21 cellular contexts compared by ENCODE assay signal in genomic region chr5:58085800-58086199, GRCh38.
DNase-seq lines count a peak whose midpoint lies in the region; ATAC-seq and TF ChIP-seq lines count a peak whose summit lies in the region.
"Had no signal": no experiment of that assay in that cellular context is flagged by ENCODE, and none has a peak within 500 bp of the region (broad histone marks: within the 10 kb centered on the region; RNA-seq: fewer than 3 reads in every experiment).

No MANE protein-coding gene starts in this region.

- no peaks in the 10 kb centered on the region for H3K9me2 ChIP-seq in PC-3 (replicated peaks; ENCODE audit: low read length)

- no peak overlapping the region for H4K8ac ChIP-seq in trophoblast cell (ENCODE audit: low read depth, low read length)

- no peak overlapping the region for H2AK5ac ChIP-seq in trophoblast cell (ENCODE audit: low read length)

- H3K27me3 ChIP-seq in PC-3 (ENCODE audit: low read length), result no peaks in the 10 kb centered on the region
- no peaks in the 10 kb centered on the region for H3K27me3 ChIP-seq in trophoblast cell (ENCODE audit: insufficient read depth, low read length)
- H3K27me3 ChIP-seq: BE2C, gastrocnemius medialis, ovary, SJSA1 had no signal

- peak; percentile 76 for ATAC-seq in PC-3
- ATAC-seq in HG03159 (IDR thresholded peaks at IDR 0.05; ENCODE audit: unreplicated experiment), result no peak
- no peak for ATAC-seq in GM21390 (IDR thresholded peaks at IDR 0.05; ENCODE audit: unreplicated experiment)
- ATAC-seq: gastrocnemius medialis, left ventricle myocardium superior had no signal

- H3K36me3 Mint-ChIP-seq in HFFc6 (ENCODE audit: low read depth), result no peaks in the 10 kb centered on the region

- H3K4me2 ChIP-seq in PC-3 (ENCODE audit: low read length), result peak overlapping the region; percentile 63
- no peak overlapping the region for H3K4me2 ChIP-seq in trophoblast cell (ENCODE audit: low read length)

- peak overlapping the region; percentile 70 for H3K9ac ChIP-seq in PC-3 (ENCODE audit: low read length)
- no peak overlapping the region for H3K9ac ChIP-seq in trophoblast cell (ENCODE audit: low read length)

- peak; percentile 29 for DNase-seq in H4 (ENCODE audit: low spot score)
- DNase-seq in PC-3, result peak; percentile 84
- peak; percentile 39 for DNase-seq in choroid plexus epithelial cell (ENCODE audit: low read depth)
- DNase-seq in trophoblast cell, result peak; percentile 82 to 87
- no peak for DNase-seq in HFFc6
- no peak for DNase-seq in NCI-H2107 (lab: John Stamatoyannopoulos, UW)
- DNase-seq: activated CD4-positive, alpha-beta T cell treated with anti-CD3 and anti-CD28 coated beads for 4 hours; activated naive CD4-positive, alpha-beta T cell treated with anti-CD3 and anti-CD28 coated beads, Interleukin-2, amount 50 U/mL, for 16 hours; BE2C; central memory CD4-positive, alpha-beta T cell; endodermal cell; gastrocnemius medialis; left ventricle myocardium superior; NCI-H1417; NK-92 treated with Interleukin-12 subunit alpha and Interleukin-12 subunit beta, amount 100 ng/mL, for 24 hours; T-helper 9 cell had no signal

- POLR2A ChIA-PET in PC-3 (lab: Charles Lee; ENCODE audit: unreplicated experiment), result no interaction called here

- H3K4me1 Mint-ChIP-seq in HFFc6 (ENCODE audit: low read depth), result peaks cover 19% of the 10 kb centered on the region

- H3K79me2 ChIP-seq in PC-3 (ENCODE audit: low read length) (no peaks in the 10 kb centered on the region), trophoblast cell (ENCODE audit: control insufficient read depth, insufficient read depth, low read length, poor library complexity) (no peaks in the 10 kb centered on the region)

- no peak overlapping the region for H3K14ac ChIP-seq in trophoblast cell (ENCODE audit: low read length)

- no peak for TF ChIP-seq CTCF in PC-3 (conservative IDR thresholded peaks at IDR 0.05; ENCODE audit: low read depth, low read length)
- no peak for TF ChIP-seq CTCF in choroid plexus epithelial cell (conservative IDR thresholded peaks at IDR 0.05; ENCODE audit: low read depth, low read length)
- no peak for TF ChIP-seq CTCF in HFFc6 (IDR thresholded peaks at IDR 0.05)

- no peak overlapping the region for H4K91ac ChIP-seq in trophoblast cell (ENCODE audit: low read depth, low read length)

- no peak overlapping the region for H3K27ac Mint-ChIP-seq in HFFc6
- H3K27ac Mint-ChIP-seq: endodermal cell had no signal

- no peak overlapping the region for H3K23ac ChIP-seq in trophoblast cell (ENCODE audit: low read length)

- H2AFZ ChIP-seq in PC-3 (ENCODE audit: low read length) (no peak overlapping the region), trophoblast cell (ENCODE audit: insufficient read depth, low read length, poor library complexity) (no peak overlapping the region)

- H4K12ac ChIP-seq in trophoblast cell (ENCODE audit: low read depth, low read length), result no peak overlapping the region

- H2BK12ac ChIP-seq in trophoblast cell (ENCODE audit: low read length), result no peak overlapping the region

- no peaks in the 10 kb centered on the region for H3K79me1 ChIP-seq in trophoblast cell (ENCODE audit: low read length)

- H4K20me1 ChIP-seq in PC-3 (ENCODE audit: low read length), result no peaks in the 10 kb centered on the region

- H3K4me3 ChIP-seq in PC-3 (ENCODE audit: low read length), result no peak overlapping the region
- no peak overlapping the region for H3K4me3 ChIP-seq in choroid plexus epithelial cell (ENCODE audit: low read depth, low read length)
- H3K4me3 ChIP-seq in trophoblast cell (ENCODE audit: low read depth, low read length), result no peak overlapping the region
- H3K4me3 ChIP-seq: gastrocnemius medialis, ovary, SJSA1, thoracic aorta had no signal

- H2BK120ac ChIP-seq in trophoblast cell (ENCODE audit: insufficient read depth, low read length, poor library complexity), result no peak overlapping the region

- H3K4ac ChIP-seq in trophoblast cell (ENCODE audit: low read depth, low read length), result no peak overlapping the region

- H3K27ac ChIP-seq in PC-3 (ENCODE audit: low read length), result peak overlapping the region; percentile 79
- no peak overlapping the region for H3K27ac ChIP-seq in trophoblast cell (ENCODE audit: low read depth, low read length)
- H3K27ac ChIP-seq: gastrocnemius medialis, SJSA1, thoracic aorta had no signal

- H3K4me1 ChIP-seq in PC-3 (ENCODE audit: insufficient read depth, low read length) (peaks cover 21% of the 10 kb centered on the region), trophoblast cell (ENCODE audit: control insufficient read depth in 1 of 2, insufficient read depth in 2 of 2, low read length in 2 of 2) (peaks cover 0 to 4% of the 10 kb centered on the region in 2 experiments)
- H3K4me1 ChIP-seq: gastrocnemius medialis, SJSA1 had no signal

- no peaks in the 10 kb centered on the region for H3K9me3 ChIP-seq in PC-3 (ENCODE audit: low read length)
- no peaks in the 10 kb centered on the region for H3K9me3 ChIP-seq in trophoblast cell (ENCODE audit: insufficient read depth, low read depth, low read length)
- H3K9me3 ChIP-seq: BE2C, gastrocnemius medialis, ovary, SJSA1, thoracic aorta had no signal

- no peak overlapping the region for H3K18ac ChIP-seq in trophoblast cell (ENCODE audit: low read length)

- H3K9me3 Mint-ChIP-seq in HFFc6, result no peaks in the 10 kb centered on the region
- H3K9me3 Mint-ChIP-seq: endodermal cell had no signal

- H3K4me3 Mint-ChIP-seq in HFFc6, result no peak overlapping the region
- H3K4me3 Mint-ChIP-seq: endodermal cell had no signal

- no peaks in the 10 kb centered on the region for H3F3A ChIP-seq in PC-3 (ENCODE audit: low read length, unreplicated experiment)

- no peaks in the 10 kb centered on the region for H3K36me3 ChIP-seq in PC-3 (ENCODE audit: low read depth, low read length)
- no peaks in the 10 kb centered on the region for H3K36me3 ChIP-seq in trophoblast cell (ENCODE audit: control insufficient read depth in 1 of 2, insufficient read depth in 2 of 2, low read length in 2 of 2)
- H3K36me3 ChIP-seq: BE2C, gastrocnemius medialis, ovary, SJSA1, thoracic aorta had no signal

- H3K27me3 Mint-ChIP-seq in HFFc6 (ENCODE audit: insufficient read depth), result no peaks in the 10 kb centered on the region; the same call in 1 of the 2 replicates

- BruUV-seq in PC-3 (replicated peaks; lab: Mats Ljungman, UMichigan), result no TSS peak

- no peak overlapping the region for H2BK5ac ChIP-seq in trophoblast cell (ENCODE audit: low read depth, low read length, poor library complexity)

- CTCF ChIA-PET in PC-3 (lab: Charles Lee), result no interaction called here

- intact Hi-C loops in PC-3 (cut with micrococcal nuclease), result no loop called here

- WGBS in trophoblast cell (ENCODE audit: extremely low coverage, insufficient coverage, insufficient read length), result no CpG with 5 or more reads among the region's 4 CpGs

Comparison
In these comparisons a context has a peak if more than half of its experiments do, and no peak if none do; other contexts are left out.
1. DNase-seq: peak in H4 (single experiment), PC-3 (single experiment), choroid plexus epithelial cell (single experiment) and trophoblast cell (2 of 2); none in HFFc6 (single experiment) and NCI-H2107 (single experiment).